ENCODE assay signal across 9 cellular contexts in genomic region chr5:59035681-59036080, GRCh38.
DNase-seq lines count a peak whose midpoint lies in the region; ATAC-seq lines count a peak whose summit lies in the region.
"Had no signal": no experiment of that assay in that cellular context is flagged by ENCODE, and none has a peak within 500 bp of the region (broad histone marks: within the 10 kb centered on the region; RNA-seq: fewer than 3 reads in every experiment).

No MANE protein-coding gene starts in this region.

- H3K4me3 ChIP-seq in endocrine pancreas (ENCODE audit: control insufficient read depth, insufficient read depth, low read length), result peak overlapping the region; percentile 3
- peak overlapping the region; percentile 10 for H3K4me3 ChIP-seq in skeletal muscle cell (ENCODE audit: low read depth, low read length)

- no peak for ATAC-seq in activated CD4-positive, alpha-beta T cell treated with anti-CD3 and anti-CD28 coated beads for 36 hours
- ATAC-seq in GM19023 (IDR thresholded peaks at IDR 0.05; ENCODE audit: unreplicated experiment), result no peak

- H3K4me3 Mint-ChIP-seq in activated CD4-positive, alpha-beta T cell treated with anti-CD3 and anti-CD28 coated beads for 36 hours, result peak overlapping the region; percentile 86

- no peaks in the 10 kb centered on the region for H3K27me3 Mint-ChIP-seq in activated CD4-positive, alpha-beta T cell treated with anti-CD3 and anti-CD28 coated beads for 36 hours

- peaks cover 40% of the 10 kb centered on the region for H3K4me1 Mint-ChIP-seq in activated CD4-positive, alpha-beta T cell treated with anti-CD3 and anti-CD28 coated beads for 36 hours

- peaks cover 63% of the 10 kb centered on the region for H3K36me3 Mint-ChIP-seq in activated CD4-positive, alpha-beta T cell treated with anti-CD3 and anti-CD28 coated beads for 36 hours (ENCODE audit: low read depth)

- DNase-seq in activated CD4-positive, alpha-beta T cell treated with anti-CD3 and anti-CD28 coated beads for 36 hours, result no peak
- DNase-seq in activated CD4-positive, alpha-beta T cell treated with anti-CD3 and anti-CD28 coated beads for 48 hours, result no peak
- DNase-seq in OCI-M1 (lab: John Stamatoyannopoulos, UW), result peak; percentile 27
- DNase-seq in skeletal muscle cell (ENCODE audit: low read depth), result no peak
- DNase-seq in GDM1 (lab: John Stamatoyannopoulos, UW), result no peak
- no peak for DNase-seq in germinal center (ENCODE audit: low spot score)
- DNase-seq: NCI-H2171 treated with DMSO at 0.1 percent for 48 hours had no signal

- H3K27ac Mint-ChIP-seq in activated CD4-positive, alpha-beta T cell treated with anti-CD3 and anti-CD28 coated beads for 36 hours, result peak overlapping the region; percentile 88

- no peaks in the 10 kb centered on the region for H3K27me3 ChIP-seq in endocrine pancreas (ENCODE audit: control insufficient read depth, insufficient read depth, low read length)

- intact Hi-C loops in activated CD4-positive, alpha-beta T cell treated with anti-CD3 and anti-CD28 coated beads for 36 hours (cut with DNase I, micrococcal nuclease), result loop anchor here (1.0 to 10.0 kb wide), 7 partner anchors 15 to 1863 kb away; partner anchors contain the start of gene GPBP1 (in 1 of the 2)

- no peaks in the 10 kb centered on the region for H3K9me3 Mint-ChIP-seq in activated CD4-positive, alpha-beta T cell treated with anti-CD3 and anti-CD28 coated beads for 36 hours (ENCODE audit: low read depth)

- no peaks in the 10 kb centered on the region for H3K9me3 ChIP-seq in endocrine pancreas (ENCODE audit: control insufficient read depth, low read length)

- peaks cover 11% of the 10 kb centered on the region for H3K4me1 ChIP-seq in endocrine pancreas (ENCODE audit: control insufficient read depth, insufficient read depth, low read length)

- H3K36me3 ChIP-seq in endocrine pancreas (ENCODE audit: control insufficient read depth, insufficient read depth, low read length), result no peaks in the 10 kb centered on the region

- H3K9ac ChIP-seq in endocrine pancreas (ENCODE audit: control insufficient read depth, insufficient read depth, low read length), result no peak overlapping the region

- CTCF ChIA-PET in activated CD4-positive, alpha-beta T cell treated with anti-CD3 and anti-CD28 coated beads for 36 hours (lab: Charles Lee), result interaction anchor here (0.5 to 6.3 kb wide), 29 partner anchors 8 to 759 kb away, joined by 3 to 84 read pairs (median 6); no protein-coding TSS in a partner anchor

- POLR2A ChIA-PET in activated CD4-positive, alpha-beta T cell treated with anti-CD3 and anti-CD28 coated beads for 36 hours (lab: Charles Lee), result interaction anchor here (0.7 to 3.1 kb wide), 5 partner anchors 15 to 145 kb away, joined by 4 to 11 read pairs (median 6); no protein-coding TSS in a partner anchor
